ENCODE assay signal across 31 cellular contexts in genomic region chr20:33306228-33306627, GRCh38. TPM values are rescaled to one million over a fixed set of nuclear protein-coding genes. Genes with fewer than 3 reads are reported as not detected.
"Had no signal": no experiment of that assay in that cellular context is flagged by ENCODE, and none has a peak within 500 bp of the region (broad histone marks: within the 10 kb centered on the region; RNA-seq: fewer than 3 reads in every experiment).

No MANE protein-coding gene starts in this region.

- H3K4me1 ChIP-seq: heart left ventricle, left lung, lower lobe of right lung, pancreas, prostate gland, sigmoid colon, stomach, testis, thyroid gland, transverse colon, upper lobe of left lung had no signal

- H3K27me3 ChIP-seq: heart left ventricle, left lung, pancreas, sigmoid colon, spleen, testis, thyroid gland, transverse colon, upper lobe of left lung had no signal

- H3K27ac ChIP-seq: heart left ventricle, left lung, lower lobe of right lung, pancreas, prostate gland, sigmoid colon, spleen, stomach, testis, thyroid gland, transverse colon, upper lobe of left lung had no signal

- H3K9me3 ChIP-seq: heart left ventricle, left lung, lower lobe of right lung, pancreas, prostate gland, sigmoid colon, spleen, stomach, testis, thyroid gland, transverse colon, upper lobe of left lung had no signal

- DNase-seq: heart left ventricle; hypothalamus; immature natural killer cell; kidney; left colon; left lung; lower lobe of right lung; naive B cell; natural killer cell; nucleus accumbens; pancreas; retina; right cardiac atrium; sigmoid colon; small intestine; spleen; stimulated activated CD4-positive, alpha-beta T cell treated with anti-CD3 and anti-CD28 coated beads, Interleukin-4, amount 100 ng/mL, for 24 hours; stimulated activated naive CD8-positive, alpha-beta T cell treated with anti-CD3 and anti-CD28 coated beads, Interleukin-15, Interleukin-2, amounts not matched to agents 100 U/mL and 50 U/mL, for 24 hours; stomach; testis; thyroid gland; transverse colon; upper lobe of left lung had no signal

- H3K4me3 ChIP-seq: heart left ventricle, left lung, lower lobe of right lung, pancreas, prostate gland, sigmoid colon, spleen, stomach, testis, thyroid gland, transverse colon, upper lobe of left lung had no signal

- ATAC-seq: heart left ventricle; left colon; left lung; lower lobe of right lung; natural killer cell; pancreas; right cardiac atrium; stimulated activated memory B cell treated with anti-CD40 and anti-IgM and Interleukin-4, amounts not matched to agents 10 μg/mL and 1 μg/mL and 100 μg/mL, for 72 hours; stimulated activated naive CD8-positive, alpha-beta T cell treated with anti-CD3 and anti-CD28 coated beads, Interleukin-15, Interleukin-2, amounts not matched to agents 100 U/mL and 50 U/mL, for 24 hours had no signal

- H3K36me3 ChIP-seq: heart left ventricle, left lung, lower lobe of right lung, pancreas, prostate gland, sigmoid colon, spleen, thyroid gland, transverse colon, upper lobe of left lung had no signal

- FAIRE-seq: islet of Langerhans, kidney, pancreas, small intestine had no signal

RNA-seq across cellular contexts. Expression of gene BPIFB1, which starts 23.2 kb away (rescaled TPM):
- total RNA-seq: heart left ventricle, kidney, left colon, mammary epithelial cell, mononuclear cell, natural killer cell, osteoblast, right cardiac atrium, sigmoid colon, spleen, thyroid gland, transverse colon, urinary bladder had no signal
- polyA plus RNA-seq: immature natural killer cell, mammary epithelial cell, neural cell, right cardiac atrium, sigmoid colon, urinary bladder had no signal
